Comparison of ENCODE assay signal across 8 cellular contexts in the genomic region with DNA sequence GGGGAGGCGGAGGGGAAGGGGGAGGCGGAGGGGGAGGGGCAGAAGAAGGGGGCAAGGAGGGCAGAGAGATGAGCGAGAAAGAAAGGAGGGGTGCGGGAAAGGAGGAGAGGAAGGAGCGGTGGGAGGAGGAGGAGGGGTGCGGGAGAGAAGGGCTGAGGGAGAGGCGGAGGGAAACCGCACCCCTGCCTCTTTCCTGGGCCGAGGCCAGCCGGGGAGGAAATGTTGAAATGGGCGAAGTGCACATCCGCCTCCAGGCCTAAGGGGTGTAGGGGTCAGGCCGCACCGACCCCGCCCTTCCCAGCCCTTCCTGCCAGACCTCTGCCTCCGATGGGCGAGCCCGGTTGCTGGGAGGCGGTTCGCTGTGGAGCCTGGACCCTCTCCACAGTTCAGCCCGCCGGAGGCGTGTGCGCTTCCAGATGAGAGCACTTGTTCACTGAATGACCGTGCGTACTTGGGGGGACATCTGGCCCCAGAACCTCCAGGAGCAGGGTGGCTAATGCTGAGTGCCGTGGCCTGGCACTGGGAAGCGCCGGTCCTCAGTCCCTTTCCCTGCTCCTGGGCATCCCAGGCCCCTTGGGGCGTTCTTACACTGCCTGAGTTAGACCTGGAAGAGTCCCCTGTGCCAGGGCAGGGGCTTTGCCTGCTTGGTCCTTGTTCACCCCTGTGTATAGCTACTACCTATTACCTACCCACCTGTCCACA.
DNase-seq lines count a peak whose midpoint lies in the region; ATAC-seq, FAIRE-seq and TF ChIP-seq lines count a peak whose summit lies in the region.

No MANE protein-coding gene starts in this region.

- in situ Hi-C loops in K562 (cut with MboI), result no loop called here

- H3K79me2 ChIP-seq in SK-N-SH (ENCODE audit: insufficient read depth) (no peaks in the 10 kb centered on the region), K562 (ENCODE audit: control insufficient read depth, insufficient read depth, low read length) (no peaks in the 10 kb centered on the region)

- ATAC-seq in GM21447 (IDR thresholded peaks at IDR 0.05; ENCODE audit: unreplicated experiment) (peak; percentile 62), K562 (peak; percentile 46)

- no peak for TF ChIP-seq POLR2A in K562 (conservative IDR thresholded peaks at IDR 0.05)

- no peak overlapping the region for H3K9ac ChIP-seq in SK-N-SH
- no peak overlapping the region for H3K9ac ChIP-seq in K562 (ENCODE audit: insufficient read depth in 1 of 2, low read depth in 2 of 2, low read length in 2 of 2)
- no peak overlapping the region for H3K9ac ChIP-seq in skeletal muscle satellite cell (ENCODE audit: low read depth, low read length)

- no peaks in the 10 kb centered on the region for H3K36me3 ChIP-seq in SK-N-SH (replicated peaks in 1 of 2; ENCODE audit: control insufficient read depth in 1 of 2, insufficient read depth in 2 of 2, low read length in 1 of 2)
- H3K36me3 ChIP-seq in K562 (ENCODE audit: control insufficient read depth, insufficient read depth, low read length), result no peaks in the 10 kb centered on the region
- no peaks in the 10 kb centered on the region for H3K36me3 ChIP-seq in skeletal muscle satellite cell (ENCODE audit: insufficient read depth, low read length)

- H3K27ac ChIP-seq in SK-N-SH (ENCODE audit: low read depth in 2 of 2, low read length in 1 of 2) (peak overlapping the region in 1 of 2 experiments; percentile 72; a peak in 1 of 4 replicates), K562 (ENCODE audit: extremely low read depth, low read depth, low read length) (no peak overlapping the region)

- H2AFZ ChIP-seq in SK-N-SH (ENCODE audit: low read depth) (no peak overlapping the region), K562 (ENCODE audit: low read depth, low read length) (no peak overlapping the region)

- POLR2A ChIA-PET in SK-N-SH (lab: Yijun Ruan, JAX), result no interaction called here
- POLR2A ChIA-PET in K562 (lab: Yijun Ruan, JAX), result no interaction called here

- DNase-seq in EH (ENCODE audit: low read depth) (peak; percentile 54), HuH-7 (ENCODE audit: low spot score) (peak; percentile 81), SK-N-SH (peak; percentile 88), K562 (ENCODE audit: extremely low read depth in 1 of 4, low spot score in 3 of 4) (peak; percentile 24 to 43 (median 37)), dedifferentiated amniotic fluid mesenchymal stem cell (ENCODE audit: extremely low spot score) (no peak)

- H3K4me3 ChIP-seq in SK-N-SH (ENCODE audit: low read depth in 2 of 2, low read length in 1 of 2) (peak overlapping the region in 1 of 2 experiments; percentile 55; a peak in 3 of 4 replicates), K562 (no peak overlapping the region), iPS-18c (ENCODE audit: insufficient read depth, low read depth, low read length) (peak overlapping the region; percentile 49), skeletal muscle satellite cell (ENCODE audit: low read length) (no peak overlapping the region)

- no peaks in the 10 kb centered on the region for H3K9me3 ChIP-seq in SK-N-SH
- no peaks in the 10 kb centered on the region for H3K9me3 ChIP-seq in K562 (replicated peaks; ENCODE audit: control insufficient read depth, insufficient read depth, low read depth, low read length)
- H3K9me3 ChIP-seq in iPS-18c (ENCODE audit: control insufficient read depth, insufficient read depth, low read length), result no peaks in the 10 kb centered on the region
- H3K9me3 ChIP-seq in skeletal muscle satellite cell (replicated peaks; ENCODE audit: low read length), result no peaks in the 10 kb centered on the region

- TF ChIP-seq EP300 in SK-N-SH (IDR thresholded peaks at IDR 0.05; ENCODE audit: borderline replicate concordance in 1 of 2, low read depth in 1 of 2, low read length in 1 of 2), result no peak
- TF ChIP-seq EP300 in K562 (IDR thresholded peaks at IDR 0.05; ENCODE audit: low read length), result no peak

- no peak; the same call in 1 of the 2 replicates for TF ChIP-seq RAD21 in SK-N-SH (IDR thresholded peaks at IDR 0.05; ENCODE audit: low read length)
- TF ChIP-seq RAD21 in K562 (CRISPR knock-in tag; conservative IDR thresholded peaks at IDR 0.05 in 1 of 2, IDR thresholded peaks at IDR 0.05 in 1 of 2), result no peak

- intact Hi-C loops in K562 (cut with micrococcal nuclease), result loop anchor here (5.0 kb wide), 1 partner anchor 271 kb away; no protein-coding TSS in a partner anchor

- H4K20me1 ChIP-seq in SK-N-SH (ENCODE audit: insufficient read depth) (no peaks in the 10 kb centered on the region), K562 (replicated peaks; ENCODE audit: control insufficient read depth, insufficient read depth, low read length) (peaks cover 4% of the 10 kb centered on the region)

- no TSS peak for BruUV-seq in K562 (replicated peaks; lab: Mats Ljungman, UMichigan)

- H3F3A ChIP-seq in SK-N-SH (replicated peaks; ENCODE audit: insufficient read depth), result no peaks in the 10 kb centered on the region

- CTCF ChIA-PET in SK-N-SH (lab: Yijun Ruan, JAX), result interaction anchor here (1.2 to 2.3 kb wide), 3 partner anchors 19 to 92 kb away, joined by 3 to 12 read pairs (median 7); no protein-coding TSS in a partner anchor
- CTCF ChIA-PET in K562 (lab: Yijun Ruan, JAX; ENCODE audit: low intra/inter-chr PET ratio), result interaction anchor here (0.5 to 1.7 kb wide), 4 partner anchors 20 to 274 kb away, joined by 3 to 11 read pairs (median 5); no protein-coding TSS in a partner anchor

- H3K4me1 ChIP-seq in SK-N-SH (ENCODE audit: control insufficient read depth in 1 of 2, insufficient read depth in 2 of 2, low read depth in 1 of 2, low read length in 1 of 2), result peaks cover 0 to 32% of the 10 kb centered on the region in 2 experiments; a peak in 2 of 4 replicates
- peaks cover 0 to 18% of the 10 kb centered on the region in 2 experiments; a peak in 2 of 5 replicates for H3K4me1 ChIP-seq in K562 (replicated peaks in 1 of 2; ENCODE audit: control insufficient read depth in 2 of 2, insufficient read depth in 2 of 2, low read length in 2 of 2)
- H3K4me1 ChIP-seq in skeletal muscle satellite cell (ENCODE audit: control insufficient read depth, insufficient read depth, low read length), result peaks cover 13% of the 10 kb centered on the region

- H3K9me1 ChIP-seq in K562 (ENCODE audit: control insufficient read depth, insufficient read depth, low read length), result no peaks in the 10 kb centered on the region

- 0 out of 2 replicates have a peak overlapping the region, but pooled peaks have one; percentile 37 for H3K4me2 ChIP-seq in SK-N-SH
- no peak overlapping the region for H3K4me2 ChIP-seq in K562 (ENCODE audit: insufficient read depth, low read length)
- peak overlapping the region; percentile 67 for H3K4me2 ChIP-seq in skeletal muscle satellite cell (ENCODE audit: low read length)

- 7% methylated on average over 17 of the region's 30 CpGs for WGBS in SK-N-SH (ENCODE audit: low lambda C conversion rate)
- WGBS in K562 (ENCODE audit: insufficient coverage, low coverage, missing lambda C conversion rate), result 14% methylated on average over 18 of the region's 30 CpGs

- no peaks in the 10 kb centered on the region for H3K9me2 ChIP-seq in SK-N-SH

- no peak for FAIRE-seq in K562 (lab: Jason Lieb, UNC)

- H3K27me3 ChIP-seq in SK-N-SH (ENCODE audit: insufficient read depth), result no peaks in the 10 kb centered on the region
- H3K27me3 ChIP-seq in K562 (ENCODE audit: control insufficient read depth in 2 of 2, insufficient read depth in 2 of 2, low read length in 2 of 2), result peaks cover 11 to 22% of the 10 kb centered on the region in 2 experiments; a peak in 4 of 5 replicates
- peaks cover 11% of the 10 kb centered on the region for H3K27me3 ChIP-seq in skeletal muscle satellite cell (ENCODE audit: control insufficient read depth, insufficient read depth, low read length)

- TF ChIP-seq CTCF in SK-N-SH (IDR thresholded peaks at IDR 0.05), result no peak
- TF ChIP-seq CTCF in K562 (IDR thresholded peaks at IDR 0.05 in 2 of 3, conservative IDR thresholded peaks at IDR 0.05 in 1 of 3; ENCODE audit: insufficient read depth in 2 of 3, low read depth in 1 of 3, low read length in 3 of 3), result no peak

TF ChIP-seq in SK-N-SH, 30 proteins besides CTCF, POLR2A, EP300 and RAD21:
- peak; percentile 41; the same call in 1 of the 2 replicates for TF ChIP-seq MXI1 (IDR thresholded peaks at IDR 0.05; ENCODE audit: low read depth, low read length)
- TF ChIP-seq, protein P1, sequence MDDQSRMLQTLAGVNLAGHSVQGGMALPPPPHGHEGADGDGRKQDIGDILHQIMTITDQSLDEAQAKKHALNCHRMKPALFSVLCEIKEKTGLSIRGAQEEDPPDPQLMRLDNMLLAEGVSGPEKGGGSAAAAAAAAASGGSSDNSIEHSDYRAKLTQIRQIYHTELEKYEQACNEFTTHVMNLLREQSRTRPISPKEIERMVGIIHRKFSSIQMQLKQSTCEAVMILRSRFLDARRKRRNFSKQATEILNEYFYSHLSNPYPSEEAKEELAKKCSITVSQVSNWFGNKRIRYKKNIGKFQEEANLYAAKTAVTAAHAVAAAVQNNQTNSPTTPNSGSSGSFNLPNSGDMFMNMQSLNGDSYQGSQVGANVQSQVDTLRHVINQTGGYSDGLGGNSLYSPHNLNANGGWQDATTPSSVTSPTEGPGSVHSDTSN (IDR thresholded peaks at IDR 0.05), result no peak
- peak; percentile 7 for TF ChIP-seq CHD2 (IDR thresholded peaks at IDR 0.05; ENCODE audit: low read length, partially characterized antibody)
TF ChIP-seq in SK-N-SH: peak in this region for 2.

TF ChIP-seq in K562, 482 proteins besides CTCF, POLR2A, EP300 and RAD21 (continues in another document):
- TF ChIP-seq, protein P2, sequence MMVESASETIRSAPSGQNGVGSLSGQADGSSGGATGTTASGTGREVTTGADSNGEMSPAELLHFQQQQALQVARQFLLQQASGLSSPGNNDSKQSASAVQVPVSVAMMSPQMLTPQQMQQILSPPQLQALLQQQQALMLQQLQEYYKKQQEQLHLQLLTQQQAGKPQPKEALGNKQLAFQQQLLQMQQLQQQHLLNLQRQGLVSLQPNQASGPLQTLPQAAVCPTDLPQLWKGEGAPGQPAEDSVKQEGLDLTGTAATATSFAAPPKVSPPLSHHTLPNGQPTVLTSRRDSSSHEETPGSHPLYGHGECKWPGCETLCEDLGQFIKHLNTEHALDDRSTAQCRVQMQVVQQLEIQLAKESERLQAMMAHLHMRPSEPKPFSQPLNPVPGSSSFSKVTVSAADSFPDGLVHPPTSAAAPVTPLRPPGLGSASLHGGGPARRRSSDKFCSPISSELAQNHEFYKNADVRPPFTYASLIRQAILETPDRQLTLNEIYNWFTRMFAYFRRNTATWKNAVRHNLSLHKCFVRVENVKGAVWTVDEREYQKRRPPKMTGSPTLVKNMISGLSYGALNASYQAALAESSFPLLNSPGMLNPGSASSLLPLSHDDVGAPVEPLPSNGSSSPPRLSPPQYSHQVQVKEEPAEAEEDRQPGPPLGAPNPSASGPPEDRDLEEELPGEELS (CRISPR knock-in tag; IDR thresholded peaks at IDR 0.05; ENCODE audit: borderline replicate concordance), result no peak
- TF ChIP-seq POU5F1 (IDR thresholded peaks at IDR 0.05; ENCODE audit: borderline replicate concordance, low read depth, low read length, partially characterized antibody), result no peak
- TF ChIP-seq HMG20B (CRISPR knock-in tag; IDR thresholded peaks at IDR 0.05), result no peak
- no peak for TF ChIP-seq PURB (CRISPR knock-in tag; IDR thresholded peaks at IDR 0.05; ENCODE audit: low read depth)
- TF ChIP-seq MTA1 (IDR thresholded peaks at IDR 0.05; ENCODE audit: borderline replicate concordance), result no peak
- no peak for TF ChIP-seq PTTG1 (tag; IDR thresholded peaks at IDR 0.05; ENCODE audit: low read depth)
- TF ChIP-seq SMARCE1 (IDR thresholded peaks at IDR 0.05), result no peak
